Comparison of ENCODE assay signal across 8 cellular contexts in the genomic region with DNA sequence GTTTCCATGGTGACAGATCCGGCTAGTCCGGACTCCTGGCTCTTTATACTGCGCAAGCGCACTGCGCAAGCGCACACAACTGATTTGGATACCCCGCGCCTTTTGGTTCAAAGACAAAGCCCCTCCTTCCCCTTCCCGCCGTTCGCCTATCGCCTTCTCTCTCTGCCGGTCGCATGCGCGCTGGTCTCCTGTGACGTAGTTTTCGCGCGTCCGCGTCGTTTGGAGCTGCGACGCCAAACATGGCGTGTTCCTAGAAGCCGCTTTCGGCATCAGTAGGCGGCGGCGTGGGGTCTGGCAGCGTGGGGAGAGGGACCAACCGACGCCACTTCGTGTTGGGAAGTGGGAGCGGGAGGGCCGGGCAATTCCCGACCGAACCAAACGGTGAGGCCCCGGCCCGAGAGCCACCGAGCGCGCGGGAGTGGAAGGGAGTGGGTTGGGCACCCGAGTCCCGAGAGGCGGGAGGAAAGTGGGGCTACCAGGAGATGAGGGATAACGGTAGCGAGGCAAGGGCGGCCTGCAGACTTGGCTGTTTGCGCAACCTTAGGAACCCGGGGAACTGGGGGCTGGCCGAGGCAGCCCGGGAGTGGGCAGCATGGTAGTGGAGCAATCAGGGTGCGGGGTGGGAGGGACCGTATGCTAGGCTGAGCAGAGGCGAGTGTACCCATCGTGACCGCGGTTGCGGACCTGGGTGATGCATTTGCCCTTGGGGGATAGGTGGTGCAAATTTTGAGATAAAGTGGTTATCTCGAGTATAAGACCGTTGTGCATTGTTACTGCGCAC. TPM values are rescaled to one million over a fixed set of nuclear protein-coding genes. Genes with fewer than 3 reads are reported as not detected.
A peak's percentile ranks its signal among the peaks of the same experiment; 100 is the strongest.
DNase-seq lines count a peak whose midpoint lies in the region; ATAC-seq and FAIRE-seq lines count a peak whose summit lies in the region.

Gene IPO11 (plus strand): TSS at position 215 of the 781 bp plus-strand sequence. CDS start 24,517 bp downstream, outside the sequence.

- peak; percentile 79 for FAIRE-seq in RCC 7860 (lab: Jason Lieb, UNC)

- no peaks in the 10 kb centered on the region for H3K27me3 Mint-ChIP-seq in activated T-cell treated with anti-CD3 and anti-CD28 coated beads, Interleukin-2, amount 50 U/mL, for 72 hours (ENCODE audit: low read depth)

- H3K9ac ChIP-seq in muscle layer of colon (ENCODE audit: low read length), result peak within 1 kb of the TSS; percentile 50

- H3K36me3 ChIP-seq in KOPT-K1 (ENCODE audit: insufficient read depth, low read length) (peaks cover 10% of the 10 kb centered on the region; the same call in 1 of the 2 replicates), muscle layer of colon (ENCODE audit: insufficient read depth, low read length) (no peaks in the 10 kb centered on the region)

- ATAC-seq in GM21786 (IDR thresholded peaks at IDR 0.05; ENCODE audit: unreplicated experiment) (peak; percentile 97), esophagus mucosa (peak; percentile 100)
- peak; percentile 95 to 97 for ATAC-seq in activated T-cell treated with anti-CD3 and anti-CD28 coated beads, Interleukin-2, amount 50 U/mL, for 72 hours (replicated peaks in 1 of 2)

- peak within 1 kb of the TSS; percentile 49 for H3K27ac Mint-ChIP-seq in activated T-cell treated with anti-CD3 and anti-CD28 coated beads, Interleukin-2, amount 50 U/mL, for 72 hours

- H3K27ac ChIP-seq in KOPT-K1 (ENCODE audit: low read depth, low read length, poor library complexity, severe bottlenecking) (peak within 1 kb of the TSS; percentile 58), muscle layer of colon (ENCODE audit: low read depth, low read length) (peak within 1 kb of the TSS; percentile 85)

- H3K4me3 Mint-ChIP-seq in activated T-cell treated with anti-CD3 and anti-CD28 coated beads, Interleukin-2, amount 50 U/mL, for 72 hours, result peak within 1 kb of the TSS; percentile 94 to 95

- no peaks in the 10 kb centered on the region for H3K9me3 ChIP-seq in KOPT-K1 (ENCODE audit: insufficient read depth, low read length, poor library complexity, severe bottlenecking)
- no peaks in the 10 kb centered on the region for H3K9me3 ChIP-seq in muscle layer of colon (ENCODE audit: low read length)

- H3K9me3 Mint-ChIP-seq in activated T-cell treated with anti-CD3 and anti-CD28 coated beads, Interleukin-2, amount 50 U/mL, for 72 hours, result no peaks in the 10 kb centered on the region

- H3K27me3 ChIP-seq in muscle layer of colon (ENCODE audit: control insufficient read depth in 1 of 2, insufficient read depth in 2 of 2, low read length in 2 of 2), result no peaks in the 10 kb centered on the region

- DNase-seq in DMS79 (lab: John Stamatoyannopoulos, UW) (peak; percentile 91), RCC 7860 (ENCODE audit: low spot score) (peak; percentile 93)
- peak; percentile 98 to 99 for DNase-seq in activated T-cell treated with anti-CD3 and anti-CD28 coated beads, Interleukin-2, amount 50 U/mL, for 72 hours
- DNase-seq in stimulated activated CD8-positive, alpha-beta memory T cell treated with anti-CD3 and anti-CD28 coated beads, Interleukin-7, amount 100 ng/mL, for 24 hours (ENCODE audit: low read depth), result peak; percentile 100

- peak within 1 kb of the TSS; percentile 81 to 98 for H3K4me3 ChIP-seq in muscle layer of colon (ENCODE audit: low read depth in 1 of 2, low read length in 2 of 2)

- peaks cover 32% of the 10 kb centered on the region for H3K4me1 Mint-ChIP-seq in activated T-cell treated with anti-CD3 and anti-CD28 coated beads, Interleukin-2, amount 50 U/mL, for 72 hours (ENCODE audit: low read depth)

- no peaks in the 10 kb centered on the region for H3K36me3 Mint-ChIP-seq in activated T-cell treated with anti-CD3 and anti-CD28 coated beads, Interleukin-2, amount 50 U/mL, for 72 hours (ENCODE audit: insufficient read depth in 2 of 2)

- H3K4me1 ChIP-seq in muscle layer of colon (ENCODE audit: insufficient read depth, low read length), result peaks cover 7% of the 10 kb centered on the region

RNA-seq across cellular contexts. Expression of gene IPO11, which starts in this region (rescaled TPM):
- 10 to 100 TPM; 26.6 to 39.7 TPM for total RNA-seq in activated T-cell treated with anti-CD3 and anti-CD28 coated beads, Interleukin-2, amount 50 U/mL, for 72 hours
- total RNA-seq in esophagus mucosa, result 30.2 TPM

Comparison
In these comparisons a context has a peak if more than half of its experiments do, and no peak if none do; other contexts are left out.
1. Peak in every context shown above with its lines: DNase-seq, ATAC-seq, H3K4me3 ChIP-seq and H3K27ac ChIP-seq.